In the genomic region with DNA sequence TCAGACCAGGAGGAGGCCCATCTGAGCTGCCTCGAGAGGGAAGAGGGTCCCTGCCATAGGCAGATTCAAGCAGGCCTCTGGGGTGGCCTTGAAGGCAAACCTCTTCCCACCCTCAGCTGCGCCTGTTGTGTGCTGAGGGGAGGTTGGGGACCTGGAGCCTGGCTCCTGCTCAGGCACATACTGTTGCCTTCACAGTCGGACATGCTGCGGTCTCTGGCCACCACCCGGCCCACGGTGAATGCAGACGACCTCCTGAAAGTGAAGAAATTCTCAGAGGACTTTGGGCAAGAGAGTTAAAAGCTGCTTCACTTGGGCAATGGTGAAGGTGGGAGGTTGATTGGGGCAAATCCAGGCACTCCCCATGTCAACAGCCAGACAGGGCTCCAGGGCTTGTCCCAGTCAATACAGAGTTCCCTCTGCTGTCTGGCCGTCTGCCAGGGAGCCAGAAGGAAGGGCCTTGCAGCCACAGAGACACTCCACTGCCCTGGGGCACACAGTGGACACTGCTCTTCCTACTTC, we compare ENCODE assay signal across 15 cellular contexts. TPM values are rescaled to one million over a fixed set of nuclear protein-coding genes. Genes with fewer than 3 reads are reported as not detected.
DNase-seq lines count a peak whose midpoint lies in the region; ATAC-seq, FAIRE-seq and TF ChIP-seq lines count a peak whose summit lies in the region.
"Had no signal": no experiment of that assay in that cellular context is flagged by ENCODE, and none has a peak within 500 bp of the region (broad histone marks: within the 10 kb centered on the region; RNA-seq: fewer than 3 reads in every experiment).

No MANE protein-coding gene starts in this region.

- CTCF ChIA-PET in HEK293 (lab: Yijun Ruan, JAX): no interaction called here

- no peak for FAIRE-seq in pancreas (lab: Jason Lieb, UNC)
- FAIRE-seq: GM12878, HTR-8/SVneo had no signal

- H3K4me1 ChIP-seq in HEK293 (ENCODE audit: control insufficient read depth, insufficient read depth, low read length): peaks cover 8% of the 10 kb centered on the region
- peaks cover 9 to 32% (median 30%) of the 10 kb centered on the region in 3 donors for H3K4me1 ChIP-seq in pancreas

- H3K27me3 ChIP-seq in pancreas: no peaks in the 10 kb centered on the region

- H3K36me3 Mint-ChIP-seq in natural killer cell treated with Interleukin-12 subunit alpha and Interleukin-12 subunit beta and Interleukin-15 and Interleukin-18, amount 100 ng/mL, for 72 hours: peaks cover 18% of the 10 kb centered on the region

- H3K4me3 ChIP-seq in HEK293 (ENCODE audit: low read depth, low read length) (no peak overlapping the region), fibroblast of villous mesenchyme (ENCODE audit: low read depth, low read length) (no peak overlapping the region), pancreas (no peak overlapping the region)
- H3K4me3 ChIP-seq: GM12878 had no signal

- ATAC-seq in pancreas: peak in 3 of 4 donors; percentile 57 to 69 (median 65)
- no peak for ATAC-seq in natural killer cell treated with Interleukin-12 subunit alpha and Interleukin-12 subunit beta and Interleukin-15 and Interleukin-18, amount 100 ng/mL, for 72 hours
- ATAC-seq: GM12878 had no signal

- H3K4me1 Mint-ChIP-seq in natural killer cell treated with Interleukin-12 subunit alpha and Interleukin-12 subunit beta and Interleukin-15 and Interleukin-18, amount 100 ng/mL, for 72 hours (ENCODE audit: low read depth in 2 of 2): peaks cover 26 to 27% of the 10 kb centered on the region in 2 donors

- H3K9me3 Mint-ChIP-seq in natural killer cell treated with Interleukin-12 subunit alpha and Interleukin-12 subunit beta and Interleukin-15 and Interleukin-18, amount 100 ng/mL, for 72 hours: no peaks in the 10 kb centered on the region
- H3K9me3 Mint-ChIP-seq: activated T-helper 2 cell treated with anti-CD3 and anti-CD28 coated beads, Interferon-gamma antibody, Interleukin-2, Interleukin-4, amounts not matched to agents 10 μg/mL and 5 μg/mL and 100 μg/mL, durations not matched to agents 14 hours and 24 hours and 36 hours had no signal

- no peak overlapping the region for H3K27ac Mint-ChIP-seq in natural killer cell treated with Interleukin-12 subunit alpha and Interleukin-12 subunit beta and Interleukin-15 and Interleukin-18, amount 100 ng/mL, for 72 hours
- H3K27ac Mint-ChIP-seq: activated T-helper 2 cell treated with anti-CD3 and anti-CD28 coated beads, Interferon-gamma antibody, Interleukin-2, Interleukin-4, amounts not matched to agents 10 μg/mL and 5 μg/mL and 100 μg/mL, durations not matched to agents 14 hours and 24 hours and 36 hours had no signal

- DNase-seq in AML-193 (lab: John Stamatoyannopoulos, UW): peak; percentile 22 to 48
- peak; percentile 24 for DNase-seq in fibroblast of villous mesenchyme (ENCODE audit: low read depth)
- DNase-seq in pancreas: peak in 5 of 6 donors; percentile 53 to 89 (median 78)
- DNase-seq in occipital lobe (lab: John Stamatoyannopoulos, UW): no peak
- DNase-seq in AG08396 (ENCODE audit: low spot score): no peak
- DNase-seq in natural killer cell treated with Interleukin-12 subunit alpha and Interleukin-12 subunit beta and Interleukin-15 and Interleukin-18, amount 100 ng/mL, for 72 hours (ENCODE audit: low spot score): no peak
- no peak for DNase-seq in NCI-H128 (lab: John Stamatoyannopoulos, UW; ENCODE audit: unreplicated experiment)
- DNase-seq: Caco-2, midbrain, NCI-H2107, RPMI8226 had no signal

- H3K9me3 ChIP-seq in HEK293 (ENCODE audit: control insufficient read depth, insufficient read depth, low read depth, low read length) (no peaks in the 10 kb centered on the region), pancreas (no peaks in the 10 kb centered on the region)
- H3K9me3 ChIP-seq: Caco-2 had no signal

- POLR2A ChIA-PET in HEK293 (lab: Yijun Ruan, JAX): interaction anchor here (0.6 to 1.2 kb wide), 2 partner anchors 9 to 12 kb away, joined by 3 to 6 read pairs; no protein-coding TSS in a partner anchor

- no peak overlapping the region for H3K4me3 Mint-ChIP-seq in natural killer cell treated with Interleukin-12 subunit alpha and Interleukin-12 subunit beta and Interleukin-15 and Interleukin-18, amount 100 ng/mL, for 72 hours

- H3K36me3 ChIP-seq in HEK293 (ENCODE audit: control insufficient read depth in 2 of 2, insufficient read depth in 1 of 2, low read length in 2 of 2): peaks cover 25 to 95% of the 10 kb centered on the region in 2 experiments; a peak in 2 of 3 replicates
- peaks cover 9 to 62% (median 50%) of the 10 kb centered on the region in 3 donors for H3K36me3 ChIP-seq in pancreas

- H3K27ac ChIP-seq in HEK293 (ENCODE audit: extremely low read depth, low read depth, low read length) (peak overlapping the region; percentile 50), pancreas (no peak overlapping the region)

- intact Hi-C loops in pancreas (cut with DNase I): no loop called here

- TF ChIP-seq CTCF in HEK293 (tag by site-specific recombination; IDR thresholded peaks at IDR 0.05) (no peak), fibroblast of villous mesenchyme (IDR thresholded peaks at IDR 0.05; ENCODE audit: insufficient read depth, low read depth, low read length) (no peak), pancreas (IDR thresholded peaks at IDR 0.05) (no peak)

- H3K27me3 Mint-ChIP-seq in natural killer cell treated with Interleukin-12 subunit alpha and Interleukin-12 subunit beta and Interleukin-15 and Interleukin-18, amount 100 ng/mL, for 72 hours: no peaks in the 10 kb centered on the region

- 73 to 85% methylated on average over 8 of the region's 8 CpGs for WGBS in pancreas, 2 donors

TF ChIP-seq in HEK293, 187 proteins besides CTCF, POLR2A, EP300 and RAD21 (continues in another document):
- no peak for TF ChIP-seq ZNF670 (tag by site-specific recombination; IDR thresholded peaks at IDR 0.05; ENCODE audit: low read depth)
- peak; percentile 75 for TF ChIP-seq ZBTB6 (tag by site-specific recombination; IDR thresholded peaks at IDR 0.05)
- no peak; the same call in none of the 2 replicates for TF ChIP-seq ZBTB20 (tag by site-specific recombination; IDR thresholded peaks at IDR 0.05)
- TF ChIP-seq ZNF580 (tag by site-specific recombination; IDR thresholded peaks at IDR 0.05): no peak
- TF ChIP-seq ZNF560 (tag by site-specific recombination; IDR thresholded peaks at IDR 0.05; ENCODE audit: borderline replicate concordance): no peak
- no peak for TF ChIP-seq ZNF266 (tag by site-specific recombination; IDR thresholded peaks at IDR 0.05; ENCODE audit: low read depth)
- TF ChIP-seq KLF16 (tag by site-specific recombination; IDR thresholded peaks at IDR 0.05): no peak
- TF ChIP-seq IKZF3 (tag by site-specific recombination; IDR thresholded peaks at IDR 0.05): peak; percentile 7; the same call in 1 of the 2 replicates
- TF ChIP-seq REPIN1 (tag by site-specific recombination; IDR thresholded peaks at IDR 0.05; ENCODE audit: low read depth): no peak
- TF ChIP-seq WT1 (tag by site-specific recombination; IDR thresholded peaks at IDR 0.05): no peak
- TF ChIP-seq ZNF214 (tag by site-specific recombination; IDR thresholded peaks at IDR 0.05; ENCODE audit: borderline replicate concordance): no peak

RNA-seq across cellular contexts. Expression of gene PDF, which starts 6.3 kb away (rescaled TPM):
- 11.7 and 18.7 TPM in 2 replicates for total RNA-seq in fibroblast of villous mesenchyme
- total RNA-seq in pancreas: 10 to 100 TPM in 1 of 6 donors, 1 to 10 TPM in 5; 3.1 to 14.0 (median 7.7) TPM
- 1 to 10 TPM; 2.2 to 4.6 TPM for polyA plus RNA-seq in pancreas
- total RNA-seq in occipital lobe: 9.5 TPM
- total RNA-seq in natural killer cell treated with Interleukin-12 subunit alpha and Interleukin-12 subunit beta and Interleukin-15 and Interleukin-18, amount 100 ng/mL, for 72 hours: 10 to 100 TPM; 15.6 to 26.9 TPM

RNA-seq across cellular contexts. Expression of gene VPS4A, which starts 12.9 kb away (rescaled TPM):
- total RNA-seq in fibroblast of villous mesenchyme (31.1 and 34.1 TPM in 2 replicates), pancreas (10 to 100 TPM; 15.6 to 21.8 (median 19.5) TPM), occipital lobe (34.6 TPM)
- 10 to 100 TPM; 27.8 to 34.8 TPM for polyA plus RNA-seq in pancreas
- total RNA-seq in natural killer cell treated with Interleukin-12 subunit alpha and Interleukin-12 subunit beta and Interleukin-15 and Interleukin-18, amount 100 ng/mL, for 72 hours: 10 to 100 TPM; 41.5 to 45.8 TPM

RNA-seq across cellular contexts. Expression of gene COG8, which starts 15.3 kb away (rescaled TPM):
- 29.0 and 36.3 TPM in 2 replicates for total RNA-seq in fibroblast of villous mesenchyme
- 10 to 100 TPM; 16.2 to 29.0 (median 23.0) TPM for total RNA-seq in pancreas
- polyA plus RNA-seq in pancreas: 10 to 100 TPM; 18.8 to 21.0 TPM
- total RNA-seq in occipital lobe: 51.6 TPM
- 10 to 100 TPM; 29.6 to 39.0 TPM for total RNA-seq in natural killer cell treated with Interleukin-12 subunit alpha and Interleukin-12 subunit beta and Interleukin-15 and Interleukin-18, amount 100 ng/mL, for 72 hours

RNA-seq across cellular contexts. Expression of gene NIP7, which starts 15.5 kb away (rescaled TPM):
- total RNA-seq in fibroblast of villous mesenchyme: 27.1 and 35.4 TPM in 2 replicates
- total RNA-seq in pancreas: 1 to 10 TPM; 4.7 to 9.4 (median 7.1) TPM
- polyA plus RNA-seq in pancreas: 1 to 10 TPM; 6.7 to 8.0 TPM
- total RNA-seq in occipital lobe: 14.2 TPM
- 10 to 100 TPM; 52.3 to 82.8 TPM for total RNA-seq in natural killer cell treated with Interleukin-12 subunit alpha and Interleukin-12 subunit beta and Interleukin-15 and Interleukin-18, amount 100 ng/mL, for 72 hours

RNA-seq across cellular contexts. Expression of gene TMED6, which starts 27.5 kb away (rescaled TPM):
- total RNA-seq in fibroblast of villous mesenchyme: 0.64 TPM in 1 of 2 replicates, not detected in the other
- total RNA-seq in pancreas: 10 to 100 TPM; 13.7 to 94.7 (median 45.4) TPM
- polyA plus RNA-seq in pancreas: 10 to 100 TPM in 1 of 2 donors, 1 to 10 TPM in 1; 5.2 to 45.5 TPM
- total RNA-seq in occipital lobe: not detected
- total RNA-seq in natural killer cell treated with Interleukin-12 subunit alpha and Interleukin-12 subunit beta and Interleukin-15 and Interleukin-18, amount 100 ng/mL, for 72 hours: 1 to 10 TPM; 1.5 to 5.0 TPM

Comparison
In these comparisons a context has a peak if more than half of its experiments do, and no peak if none do; other contexts are left out.
1. DNase-seq: peak in AML-193 (2 of 2), fibroblast of villous mesenchyme (single experiment) and pancreas (5 of 6); none in occipital lobe (single experiment), AG08396 (single experiment), natural killer cell treated with Interleukin-12 subunit alpha and Interleukin-12 subunit beta and Interleukin-15 and Interleukin-18, amount 100 ng/mL, for 72 hours (single experiment) and NCI-H128 (single experiment).
2. ATAC-seq: peak in pancreas (3 of 4); none in natural killer cell treated with Interleukin-12 subunit alpha and Interleukin-12 subunit beta and Interleukin-15 and Interleukin-18, amount 100 ng/mL, for 72 hours (0 of 2).